7 cellular contexts compared by ENCODE assay signal in the genomic region with DNA sequence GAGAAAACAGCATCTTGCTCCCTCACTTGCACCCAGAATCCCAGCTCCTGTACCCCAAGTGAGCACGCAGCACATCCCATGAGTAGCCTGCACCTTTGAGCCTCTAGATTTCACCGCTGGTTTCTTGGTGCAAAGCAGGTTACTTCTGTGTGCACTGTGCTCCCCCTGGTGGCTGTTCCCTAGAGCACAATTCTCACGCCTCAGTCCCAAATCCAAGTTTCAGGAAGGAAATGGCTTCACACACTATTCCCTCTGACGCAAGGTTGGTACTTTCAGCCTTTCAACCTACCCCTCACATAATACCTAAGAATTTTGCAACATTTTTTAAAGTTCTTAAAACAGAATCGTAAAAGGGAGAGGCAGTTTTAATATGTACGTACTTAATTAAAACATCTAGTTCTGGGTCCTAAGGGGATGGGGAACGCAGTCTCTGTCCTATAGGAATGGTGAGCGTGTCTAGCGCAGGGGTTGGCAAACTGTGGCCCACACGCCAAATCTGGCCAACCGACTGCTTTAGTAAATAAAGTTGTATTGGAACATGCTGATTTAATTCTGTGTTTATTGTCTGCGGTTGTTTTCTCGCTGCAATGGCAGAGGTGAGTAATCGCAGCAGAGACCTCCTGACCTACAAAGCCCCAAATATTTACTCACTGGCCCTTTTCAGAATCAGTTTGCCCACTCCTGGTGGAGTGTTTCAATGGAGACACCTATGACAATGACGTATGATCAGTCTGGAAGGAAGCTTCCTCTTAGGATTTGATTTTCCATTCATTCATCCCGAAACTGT. TPM values are rescaled to one million over a fixed set of nuclear protein-coding genes. Genes with fewer than 3 reads are reported as not detected.
DNase-seq lines count a peak whose midpoint lies in the region; ATAC-seq and TF ChIP-seq lines count a peak whose summit lies in the region.

No MANE protein-coding gene starts in this region.

- H2AFZ ChIP-seq in PC-3 (ENCODE audit: low read length) (no peak overlapping the region), neural cell (ENCODE audit: low read depth, low read length) (no peak overlapping the region)

- POLR2A ChIA-PET in PC-3 (lab: Charles Lee; ENCODE audit: unreplicated experiment): no interaction called here

- H3K4me3 ChIP-seq in PC-3 (ENCODE audit: low read length) (no peak overlapping the region), neural cell (ENCODE audit: low read length) (no peak overlapping the region)

- no peaks in the 10 kb centered on the region for H3K36me3 ChIP-seq in PC-3 (ENCODE audit: low read depth, low read length)
- H3K36me3 ChIP-seq in neural cell (ENCODE audit: insufficient read depth, low read length): no peaks in the 10 kb centered on the region

- H3K27ac ChIP-seq in PC-3 (ENCODE audit: low read length): no peak overlapping the region
- no peak overlapping the region for H3K27ac ChIP-seq in neural cell (ENCODE audit: low read length)

- H3K79me2 ChIP-seq in PC-3 (ENCODE audit: low read length): no peaks in the 10 kb centered on the region
- H3K79me2 ChIP-seq in neural cell (replicated peaks; ENCODE audit: insufficient read depth, low read length): no peaks in the 10 kb centered on the region

- H3K27me3 ChIP-seq in PC-3 (ENCODE audit: low read length) (peaks cover 9% of the 10 kb centered on the region; the same call in 1 of the 2 replicates), neural cell (ENCODE audit: insufficient read depth, low read depth, low read length) (no peaks in the 10 kb centered on the region)

- H3K27me3 Mint-ChIP-seq in activated T-cell treated with anti-CD3 and anti-CD28 coated beads, Interleukin-2, amount 50 U/mL, for 24 hours: peaks cover 3% of the 10 kb centered on the region

- H3K9me2 ChIP-seq in PC-3 (replicated peaks; ENCODE audit: low read length): no peaks in the 10 kb centered on the region
- no peaks in the 10 kb centered on the region for H3K9me2 ChIP-seq in neural cell (ENCODE audit: insufficient read depth, low read length)

- H4K20me1 ChIP-seq in PC-3 (ENCODE audit: low read length): no peaks in the 10 kb centered on the region
- H4K20me1 ChIP-seq in neural cell (ENCODE audit: insufficient read depth): no peaks in the 10 kb centered on the region

- DNase-seq in EH (ENCODE audit: low read depth): peak; percentile 55
- peak; percentile 48 for DNase-seq in HT1080 (ENCODE audit: low read depth)
- DNase-seq in PC-3: peak; percentile 61
- DNase-seq in middle frontal gyrus (ENCODE audit: extremely low spot score, low spot score): no peak
- no peak for DNase-seq in activated T-cell treated with anti-CD3 and anti-CD28 coated beads, Interleukin-2, amount 50 U/mL, for 24 hours

- no peak for TF ChIP-seq EP300 in neural cell (conservative IDR thresholded peaks at IDR 0.05; ENCODE audit: poor library complexity, severe bottlenecking)

- CTCF ChIA-PET in PC-3 (lab: Charles Lee): no interaction called here

- no peak overlapping the region for H3K4me3 Mint-ChIP-seq in activated T-cell treated with anti-CD3 and anti-CD28 coated beads, Interleukin-2, amount 50 U/mL, for 24 hours

- H3K9ac ChIP-seq in PC-3 (ENCODE audit: low read length): no peak overlapping the region
- H3K9ac ChIP-seq in neural cell (ENCODE audit: low read length): no peak overlapping the region

- H3K9me3 Mint-ChIP-seq in activated T-cell treated with anti-CD3 and anti-CD28 coated beads, Interleukin-2, amount 50 U/mL, for 24 hours: no peaks in the 10 kb centered on the region

- H3K36me3 Mint-ChIP-seq in activated T-cell treated with anti-CD3 and anti-CD28 coated beads, Interleukin-2, amount 50 U/mL, for 24 hours (ENCODE audit: low read depth): no peaks in the 10 kb centered on the region

- ATAC-seq in PC-3 (peak; percentile 37; the same call in 1 of the 2 replicates), esophagus mucosa (peak; percentile 63)

- no peak overlapping the region for H3K27ac Mint-ChIP-seq in activated T-cell treated with anti-CD3 and anti-CD28 coated beads, Interleukin-2, amount 50 U/mL, for 24 hours

- H3F3A ChIP-seq in PC-3 (ENCODE audit: low read length, unreplicated experiment) (no peaks in the 10 kb centered on the region), neural cell (ENCODE audit: insufficient read depth, low read length, poor library complexity, severe bottlenecking) (no peaks in the 10 kb centered on the region)

- no peak overlapping the region for H3K4me2 ChIP-seq in PC-3 (ENCODE audit: low read length)
- no peak overlapping the region for H3K4me2 ChIP-seq in neural cell (ENCODE audit: low read length)

- H3K4me1 ChIP-seq in PC-3 (ENCODE audit: insufficient read depth, low read length): peaks cover 20% of the 10 kb centered on the region

- H3K4me1 Mint-ChIP-seq in activated T-cell treated with anti-CD3 and anti-CD28 coated beads, Interleukin-2, amount 50 U/mL, for 24 hours (ENCODE audit: low read depth): peaks cover 2% of the 10 kb centered on the region

- intact Hi-C loops in PC-3 (cut with micrococcal nuclease): no loop called here

- H3K9me3 ChIP-seq in PC-3 (ENCODE audit: low read length) (no peaks in the 10 kb centered on the region), neural cell (ENCODE audit: low read length) (no peaks in the 10 kb centered on the region)

- TF ChIP-seq CTCF in PC-3 (conservative IDR thresholded peaks at IDR 0.05; ENCODE audit: low read depth, low read length) (peak; percentile 95), neural cell (IDR thresholded peaks at IDR 0.05; ENCODE audit: poor library complexity, severe bottlenecking) (peak; percentile 54)

- TF ChIP-seq RAD21 in neural cell (conservative IDR thresholded peaks at IDR 0.05): peak; percentile 55

- no TSS peak for BruUV-seq in PC-3 (replicated peaks; lab: Mats Ljungman, UMichigan)

TF ChIP-seq in neural cell, 6 proteins besides CTCF, POLR2A, EP300 and RAD21:
- TF ChIP-seq TAF1 (IDR thresholded peaks at IDR 0.05; ENCODE audit: low read depth): no peak
- TF ChIP-seq SMC3 (conservative IDR thresholded peaks at IDR 0.05; ENCODE audit: poor library complexity): peak; percentile 56
- TF ChIP-seq EZH2 (IDR thresholded peaks at IDR 0.05; ENCODE audit: borderline replicate concordance, insufficient read depth, low read length, poor library complexity, severe bottlenecking): no peak
- TF ChIP-seq MXI1 (conservative IDR thresholded peaks at IDR 0.05; ENCODE audit: poor library complexity, severe bottlenecking): no peak
- TF ChIP-seq, protein P1, sequence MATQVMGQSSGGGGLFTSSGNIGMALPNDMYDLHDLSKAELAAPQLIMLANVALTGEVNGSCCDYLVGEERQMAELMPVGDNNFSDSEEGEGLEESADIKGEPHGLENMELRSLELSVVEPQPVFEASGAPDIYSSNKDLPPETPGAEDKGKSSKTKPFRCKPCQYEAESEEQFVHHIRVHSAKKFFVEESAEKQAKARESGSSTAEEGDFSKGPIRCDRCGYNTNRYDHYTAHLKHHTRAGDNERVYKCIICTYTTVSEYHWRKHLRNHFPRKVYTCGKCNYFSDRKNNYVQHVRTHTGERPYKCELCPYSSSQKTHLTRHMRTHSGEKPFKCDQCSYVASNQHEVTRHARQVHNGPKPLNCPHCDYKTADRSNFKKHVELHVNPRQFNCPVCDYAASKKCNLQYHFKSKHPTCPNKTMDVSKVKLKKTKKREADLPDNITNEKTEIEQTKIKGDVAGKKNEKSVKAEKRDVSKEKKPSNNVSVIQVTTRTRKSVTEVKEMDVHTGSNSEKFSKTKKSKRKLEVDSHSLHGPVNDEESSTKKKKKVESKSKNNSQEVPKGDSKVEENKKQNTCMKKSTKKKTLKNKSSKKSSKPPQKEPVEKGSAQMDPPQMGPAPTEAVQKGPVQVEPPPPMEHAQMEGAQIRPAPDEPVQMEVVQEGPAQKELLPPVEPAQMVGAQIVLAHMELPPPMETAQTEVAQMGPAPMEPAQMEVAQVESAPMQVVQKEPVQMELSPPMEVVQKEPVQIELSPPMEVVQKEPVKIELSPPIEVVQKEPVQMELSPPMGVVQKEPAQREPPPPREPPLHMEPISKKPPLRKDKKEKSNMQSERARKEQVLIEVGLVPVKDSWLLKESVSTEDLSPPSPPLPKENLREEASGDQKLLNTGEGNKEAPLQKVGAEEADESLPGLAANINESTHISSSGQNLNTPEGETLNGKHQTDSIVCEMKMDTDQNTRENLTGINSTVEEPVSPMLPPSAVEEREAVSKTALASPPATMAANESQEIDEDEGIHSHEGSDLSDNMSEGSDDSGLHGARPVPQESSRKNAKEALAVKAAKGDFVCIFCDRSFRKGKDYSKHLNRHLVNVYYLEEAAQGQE (IDR thresholded peaks at IDR 0.05; ENCODE audit: borderline replicate concordance): no peak

RNA-seq across cellular contexts. Expression of gene DHCR7, which starts 27.5 kb away (rescaled TPM):
- total RNA-seq in HT1080 (2014; rRNA removed; shearing (Covaris generic)): 81.1 and 83.7 TPM in 2 replicates
- 59.1 and 61.0 TPM in 2 replicates for polyA plus RNA-seq in HT1080 (2015; cell fraction: cytosol; rRNA removed)
- polyA plus RNA-seq in HT1080 (2015; cell fraction: nucleus; rRNA removed): 96.0 and 105 TPM in 2 replicates
- total RNA-seq in PC-3 (2014; rRNA removed): 125 and 127 TPM in 2 replicates
- 130 TPM for total RNA-seq in esophagus mucosa
- 30.1 and 37.9 TPM in 2 replicates for polyA plus RNA-seq in neural cell
- 32.2 and 41.4 TPM in 2 replicates for polyA minus RNA-seq in neural cell

RNA-seq across cellular contexts. Expression of gene NADSYN1, which starts 32.4 kb away (rescaled TPM):
- 27.1 and 35.6 TPM in 2 replicates for total RNA-seq in HT1080 (2014; rRNA removed; shearing (Covaris generic))
- polyA plus RNA-seq in HT1080 (2015; cell fraction: cytosol; rRNA removed): 20.5 and 21.7 TPM in 2 replicates
- polyA plus RNA-seq in HT1080 (2015; cell fraction: nucleus; rRNA removed): 103 and 110 TPM in 2 replicates
- total RNA-seq in PC-3 (2014; rRNA removed) (64.8 and 70.7 TPM in 2 replicates), esophagus mucosa (67.7 TPM)
- polyA plus RNA-seq in neural cell: 66.9 and 76.8 TPM in 2 replicates
- polyA minus RNA-seq in neural cell: 49.9 and 55.8 TPM in 2 replicates

Comparison
In these comparisons a context has a peak if more than half of its experiments do, and no peak if none do; other contexts are left out.
1. DNase-seq: peak in EH (single experiment), HT1080 (single experiment) and PC-3 (single experiment); none in middle frontal gyrus (single experiment) and activated T-cell treated with anti-CD3 and anti-CD28 coated beads, Interleukin-2, amount 50 U/mL, for 24 hours (single experiment).